Comparison of ENCODE assay signal across 8 cellular contexts in genomic region chr1:2193514-2194251, GRCh38. TPM values are rescaled to one million over a fixed set of nuclear protein-coding genes. Genes with fewer than 3 reads are reported as not detected.
DNase-seq lines count a peak whose midpoint lies in the region; ATAC-seq and TF ChIP-seq lines count a peak whose summit lies in the region.

No MANE protein-coding gene starts in this region.

- H3K4me3 ChIP-seq in CD4-positive, CD25-positive, alpha-beta regulatory T cell (ENCODE audit: low read depth, low read length) = no peak overlapping the region
- H3K4me3 ChIP-seq in MG63 (peak overlapping the region; percentile 30), duodenal mucosa (ENCODE audit: low read depth in 1 of 2, low read length in 2 of 2) (peak overlapping the region; percentile 43 to 58)

- H3K4me1 Mint-ChIP-seq in CD4-positive, CD25-positive, alpha-beta regulatory T cell = peaks cover 0 to 29% (median 7%) of the 10 kb centered on the region in 4 donors
- H3K4me1 Mint-ChIP-seq in nephron progenitor cell = peaks cover 33% of the 10 kb centered on the region

- no peak for DNase-seq in CD4-positive, CD25-positive, alpha-beta regulatory T cell
- DNase-seq in MG63 (no peak), nephron progenitor cell (no peak), left lobe of liver (ENCODE audit: low spot score) (no peak), NCI-H82 (lab: John Stamatoyannopoulos, UW) (no peak), hepatic stellate cell (ENCODE audit: low spot score) (no peak)

- no peaks in the 10 kb centered on the region for H3K9me3 ChIP-seq in CD4-positive, CD25-positive, alpha-beta regulatory T cell (ENCODE audit: control insufficient read depth in 2 of 2, low read length in 2 of 2)
- H3K9me3 ChIP-seq in MG63 (no peaks in the 10 kb centered on the region), duodenal mucosa (ENCODE audit: control insufficient read depth in 1 of 2, low read length in 2 of 2) (no peaks in the 10 kb centered on the region)

- peak overlapping the region; percentile 5 for H3K27ac ChIP-seq in CD4-positive, CD25-positive, alpha-beta regulatory T cell (ENCODE audit: insufficient read depth, low read length, poor library complexity, severe bottlenecking)
- H3K27ac ChIP-seq in duodenal mucosa (ENCODE audit: low read depth, low read length) = no peak overlapping the region

- peak overlapping the region in 1 of 2 donors; percentile 54 for H3K9ac ChIP-seq in duodenal mucosa (ENCODE audit: low read depth in 1 of 2, low read length in 2 of 2)

- H3K27me3 ChIP-seq in CD4-positive, CD25-positive, alpha-beta regulatory T cell (ENCODE audit: control insufficient read depth, insufficient read depth, low read length) = no peaks in the 10 kb centered on the region
- H3K27me3 ChIP-seq in MG63 (no peaks in the 10 kb centered on the region), duodenal mucosa (ENCODE audit: control insufficient read depth in 1 of 2, insufficient read depth in 2 of 2, low read length in 2 of 2) (no peaks in the 10 kb centered on the region)

- H3K4me1 ChIP-seq in CD4-positive, CD25-positive, alpha-beta regulatory T cell (ENCODE audit: control insufficient read depth, insufficient read depth, low read length, poor library complexity, severe bottlenecking) = peaks cover 33% of the 10 kb centered on the region
- peaks cover 21 to 41% of the 10 kb centered on the region in 2 donors for H3K4me1 ChIP-seq in duodenal mucosa (ENCODE audit: control insufficient read depth in 1 of 2, insufficient read depth in 2 of 2, low read length in 2 of 2)

- TF ChIP-seq CTCF in nephron progenitor cell (IDR thresholded peaks at IDR 0.05) = no peak

- H3K36me3 ChIP-seq in CD4-positive, CD25-positive, alpha-beta regulatory T cell (ENCODE audit: control insufficient read depth, insufficient read depth, low read length) = no peaks in the 10 kb centered on the region
- H3K36me3 ChIP-seq in MG63 (peaks cover 5% of the 10 kb centered on the region), duodenal mucosa (ENCODE audit: control insufficient read depth in 1 of 2, insufficient read depth in 2 of 2, low read length in 2 of 2) (no peaks in the 10 kb centered on the region)

- H3K36me3 Mint-ChIP-seq in CD4-positive, CD25-positive, alpha-beta regulatory T cell = no peaks in the 10 kb centered on the region
- H3K36me3 Mint-ChIP-seq in nephron progenitor cell (ENCODE audit: low read depth) = no peaks in the 10 kb centered on the region

- no peaks in the 10 kb centered on the region for H3K27me3 Mint-ChIP-seq in CD4-positive, CD25-positive, alpha-beta regulatory T cell
- no peaks in the 10 kb centered on the region for H3K27me3 Mint-ChIP-seq in nephron progenitor cell (ENCODE audit: low read depth, poor library complexity)

- no peaks in the 10 kb centered on the region for H3K9me3 Mint-ChIP-seq in CD4-positive, CD25-positive, alpha-beta regulatory T cell
- no peaks in the 10 kb centered on the region for H3K9me3 Mint-ChIP-seq in nephron progenitor cell

- no peak for ATAC-seq in CD4-positive, CD25-positive, alpha-beta regulatory T cell (ENCODE audit: low read depth in 2 of 2)
- ATAC-seq in left lobe of liver (no peak), GM21723 (IDR thresholded peaks at IDR 0.05; ENCODE audit: unreplicated experiment) (no peak)

- peak overlapping the region in 1 of 3 donors; percentile 43 for H3K27ac Mint-ChIP-seq in CD4-positive, CD25-positive, alpha-beta regulatory T cell
- H3K27ac Mint-ChIP-seq in nephron progenitor cell = no peak overlapping the region

- peak overlapping the region in 3 of 4 donors; percentile 52 to 69 (median 64) for H3K4me3 Mint-ChIP-seq in CD4-positive, CD25-positive, alpha-beta regulatory T cell
- peak overlapping the region; percentile 74 for H3K4me3 Mint-ChIP-seq in nephron progenitor cell

RNA-seq across cellular contexts. Expression of gene FAAP20, which starts 0.9 kb away (rescaled TPM):
- 40.4 TPM for total RNA-seq in CD4-positive, CD25-positive, alpha-beta regulatory T cell
- 10 to 100 TPM; 40.0 to 66.5 (median 51.5) TPM for polyA plus RNA-seq in CD4-positive, CD25-positive, alpha-beta regulatory T cell
- total RNA-seq in MG63 (2014; rRNA removed; shearing (Covaris generic); ENCODE audit: low replicate concordance) = 30.4 and 75.0 TPM in 2 replicates
- total RNA-seq in left lobe of liver = 24.8 TPM

RNA-seq across cellular contexts. Expression of gene SKI, which starts 34.4 kb away (rescaled TPM):
- 218 TPM for total RNA-seq in CD4-positive, CD25-positive, alpha-beta regulatory T cell
- under 1 TPM; 0.25 to 0.57 (median 0.31) TPM for polyA plus RNA-seq in CD4-positive, CD25-positive, alpha-beta regulatory T cell
- 7.7 and 9.2 TPM in 2 replicates for total RNA-seq in MG63 (2014; rRNA removed; shearing (Covaris generic); ENCODE audit: low replicate concordance)
- total RNA-seq in left lobe of liver = 38.8 TPM
